ENCODE assay signal across 20 cellular contexts in the genomic region with DNA sequence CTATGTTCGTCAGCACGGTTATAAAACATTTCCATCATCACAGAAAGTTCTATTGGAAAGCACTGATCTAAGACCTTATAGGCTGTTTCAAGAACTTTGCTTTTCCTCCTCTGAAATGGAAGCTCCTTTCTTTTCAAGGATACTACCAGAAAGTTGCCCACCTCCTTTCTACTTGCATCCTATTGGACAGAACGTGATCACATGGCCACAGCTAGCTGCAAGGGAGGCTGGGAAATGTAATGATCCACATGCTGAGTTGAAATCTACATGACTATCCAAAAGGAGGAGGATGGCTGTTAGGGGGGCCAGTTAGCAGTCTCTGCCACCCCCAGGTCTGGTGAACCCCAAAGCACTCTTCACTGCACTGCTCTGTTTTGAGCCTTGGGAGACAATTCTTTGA. TPM values are rescaled to one million over a fixed set of nuclear protein-coding genes. Genes with fewer than 3 reads are reported as not detected.
DNase-seq lines count a peak whose midpoint lies in the region; ATAC-seq, FAIRE-seq and TF ChIP-seq lines count a peak whose summit lies in the region.
"Had no signal": no experiment of that assay in that cellular context is flagged by ENCODE, and none has a peak within 500 bp of the region (broad histone marks: within the 10 kb centered on the region; RNA-seq: fewer than 3 reads in every experiment).

No MANE protein-coding gene starts in this region.

- intact Hi-C loops in HepG2 (cut with micrococcal nuclease; ENCODE audit: unreplicated experiment) (no loop called here), right lobe of liver (cut with DNase I) (loop anchor here in 1 of 2 donors (10.0 kb wide), 1 partner anchor 126 kb away; no protein-coding TSS in a partner anchor)

- H3K79me2 ChIP-seq in HepG2 (ENCODE audit: insufficient read depth, low read length), result no peaks in the 10 kb centered on the region

- H3K36me3 ChIP-seq in HepG2 (replicated peaks in 1 of 2; ENCODE audit: control insufficient read depth in 1 of 2, insufficient read depth in 2 of 2, low read length in 2 of 2), result peaks cover 10 to 22% of the 10 kb centered on the region in 2 experiments; a peak in 4 of 5 replicates
- H3K36me3 ChIP-seq in right lobe of liver, result peaks cover 0 to 22% (median 4%) of the 10 kb centered on the region in 4 donors

- no peak for FAIRE-seq in HepG2 (lab: Jason Lieb, UNC)
- FAIRE-seq: D721Med, G401.6, GM12891 had no signal

- no peak overlapping the region for H3K27ac Mint-ChIP-seq in WTC11
- H3K27ac Mint-ChIP-seq: CD14-positive monocyte; CD8-positive, alpha-beta T cell; GM23338; H9 had no signal

- DNase-seq in HepG2 (ENCODE audit: low spot score), result no peak
- no peak for DNase-seq in right lobe of liver
- no peak for DNase-seq in WTC11 (ENCODE audit: low spot score)
- no peak for DNase-seq in islet precursor cell
- DNase-seq in retina, result no peak
- DNase-seq: CD8-positive, alpha-beta T cell; COR-L47; DMS153; DMS79 treated with DMSO at 0.1 percent for 48 hours; EL; H9; KBM-7 had no signal

- H3K27me3 ChIP-seq in HepG2 (ENCODE audit: control insufficient read depth in 1 of 2, insufficient read depth in 2 of 2, low read length in 2 of 2) (peaks cover under 1 to 15% of the 10 kb centered on the region in 2 experiments; a peak in 2 of 5 replicates), right lobe of liver (no peaks in the 10 kb centered on the region)

- H3K27me3 Mint-ChIP-seq in WTC11 (ENCODE audit: low read depth), result no peaks in the 10 kb centered on the region

- H3K27ac ChIP-seq in HepG2 (ENCODE audit: extremely low read length, insufficient read depth, low read length) (no peak overlapping the region), right lobe of liver (no peak overlapping the region)

- H3K4me2 ChIP-seq in HepG2 (ENCODE audit: low read depth, low read length), result no peak overlapping the region
- H3K4me2 ChIP-seq: GM23338 had no signal

- BruUV-seq in HepG2 (replicated peaks; lab: Mats Ljungman, UMichigan), result no TSS peak

- H3K4me1 Mint-ChIP-seq in WTC11, result peaks cover 8% of the 10 kb centered on the region; the same call in 1 of the 2 replicates

- ATAC-seq in HepG2, result no peak
- no peak for ATAC-seq in right lobe of liver
- no peak for ATAC-seq in WTC11
- ATAC-seq: CD8-positive, alpha-beta T cell; GM23338 had no signal

- H3K4me1 ChIP-seq in HepG2 (ENCODE audit: insufficient read depth, low read length), result no peaks in the 10 kb centered on the region
- no peaks in the 10 kb centered on the region for H3K4me1 ChIP-seq in right lobe of liver

- H3K36me3 Mint-ChIP-seq in WTC11, result peaks cover 38% of the 10 kb centered on the region

- no peak overlapping the region for H3K4me3 Mint-ChIP-seq in WTC11
- H3K4me3 Mint-ChIP-seq: CD14-positive monocyte; CD8-positive, alpha-beta T cell; GM23338; H9 had no signal

- 90% methylated on average over 3 of the region's 3 CpGs for WGBS in HepG2 (ENCODE audit: low lambda C conversion rate)
- 90% methylated on average over 3 of the region's 3 CpGs for WGBS in right lobe of liver (ENCODE audit: insufficient coverage, low coverage, low lambda C conversion rate, missing lambda C conversion rate)

- TF ChIP-seq POLR2A in HepG2 (IDR thresholded peaks at IDR 0.05; ENCODE audit: insufficient read depth in 1 of 2, low read depth in 2 of 2, low read length in 2 of 2), result no peak
- no peak for TF ChIP-seq POLR2A in right lobe of liver (IDR thresholded peaks at IDR 0.05)

- no peaks in the 10 kb centered on the region for H3K9me3 ChIP-seq in HepG2 (ENCODE audit: low read length)
- no peaks in the 10 kb centered on the region for H3K9me3 ChIP-seq in right lobe of liver

- H3K4me3 ChIP-seq in HepG2 (replicated peaks in 1 of 3; ENCODE audit: insufficient read depth in 1 of 3, low read depth in 2 of 3, low read length in 3 of 3) (no peak overlapping the region), right lobe of liver (no peak overlapping the region)
- H3K4me3 ChIP-seq: GM23338 had no signal

- POLR2A ChIA-PET in HepG2 (lab: Yijun Ruan, JAX), result no interaction called here
- POLR2A ChIA-PET in WTC11 (lab: Charles Lee), result no interaction called here

- TF ChIP-seq EP300 in HepG2 (IDR thresholded peaks at IDR 0.05; ENCODE audit: low read depth in 2 of 2, low read length in 2 of 2) (no peak), HepG2 (CRISPR knock-in tag; IDR thresholded peaks at IDR 0.05; ENCODE audit: borderline replicate concordance) (no peak)

- no peaks in the 10 kb centered on the region for H4K20me1 ChIP-seq in HepG2 (ENCODE audit: insufficient read depth, low read length)

- H3K9ac ChIP-seq in HepG2 (ENCODE audit: insufficient read depth, low read depth, low read length), result no peak overlapping the region

- in situ Hi-C loops in HepG2 (cut with HindIII; ENCODE audit: extremely low pct_ligation_motif_present, low pct_unique_long_range_greater_than_20kb), result no loop called here

- TF ChIP-seq CTCF in HepG2 (CRISPR knock-in tag; IDR thresholded peaks at IDR 0.05) (no peak), right lobe of liver (IDR thresholded peaks at IDR 0.05) (no peak), WTC11 (IDR thresholded peaks at IDR 0.05) (no peak)

- H3K9me3 Mint-ChIP-seq in WTC11, result peaks cover 19% of the 10 kb centered on the region
- H3K9me3 Mint-ChIP-seq: CD8-positive, alpha-beta T cell had no signal

- CTCF ChIA-PET in HepG2 (lab: Yijun Ruan, JAX; ENCODE audit: low intra/inter-chr PET ratio, low total read pairs) (no interaction called here), WTC11 (lab: Charles Lee) (interaction anchor here (3.7 kb wide), 1 partner anchor 142 kb away, joined by 18 read pairs; no protein-coding TSS in a partner anchor)

- no peak overlapping the region for H2AFZ ChIP-seq in HepG2 (ENCODE audit: low read length)
- H2AFZ ChIP-seq: GM23338 had no signal

- no peak for TF ChIP-seq RAD21 in HepG2 (CRISPR knock-in tag; IDR thresholded peaks at IDR 0.05)

RNA-seq across cellular contexts. Expression of a gene that starts 3.3 kb away (rescaled TPM):
- not detected in 2 replicates for total RNA-seq in HepG2 (2016; rRNA removed; fragmentation: Illumina TruSeq; extraction: Trizol)
- not detected in 2 replicates for total RNA-seq in HepG2 (2016; cell fraction: cytosol; rRNA removed; fragmentation: Illumina TruSeq; extraction: Trizol; ENCODE audit: low read depth)
- not detected in 2 replicates for total RNA-seq in HepG2 (2016; cell fraction: insoluble cytoplasmic fraction; rRNA removed; fragmentation: Illumina TruSeq; extraction: Trizol)
- not detected in 2 replicates for total RNA-seq in HepG2 (2016; cell fraction: membrane; rRNA removed; fragmentation: Illumina TruSeq; extraction: Trizol)
- total RNA-seq in HepG2 (2016; cell fraction: nucleus; rRNA removed; fragmentation: Illumina TruSeq; extraction: Trizol), result not detected in 2 replicates
- polyA plus RNA-seq in HepG2 (2011; rRNA removed), result not detected in 2 replicates
- polyA plus RNA-seq in HepG2 (2011; cell fraction: cytosol; rRNA removed), result not detected in 2 replicates
- not detected in 2 replicates for polyA plus RNA-seq in HepG2 (2011; cell fraction: nucleus; rRNA removed)
- not detected in 2 replicates for polyA plus RNA-seq in HepG2 (2012)
- polyA plus RNA-seq in HepG2 (2016; cell fraction: cytosol; fragmentation: Illumina TruSeq; extraction: Trizol; ENCODE audit: low read depth), result not detected in 2 replicates
- not detected in 2 replicates for polyA plus RNA-seq in HepG2 (2016; cell fraction: insoluble cytoplasmic fraction; fragmentation: Illumina TruSeq; extraction: Trizol; ENCODE audit: low read depth)
- not detected in 2 replicates for polyA plus RNA-seq in HepG2 (2016; cell fraction: membrane; fragmentation: Illumina TruSeq; extraction: Trizol; ENCODE audit: low read depth)
- polyA plus RNA-seq in HepG2 (2016; cell fraction: nucleus; fragmentation: Illumina TruSeq; extraction: Trizol; ENCODE audit: insufficient read depth, low read depth), result not detected in 2 replicates
- not detected in 2 replicates for polyA minus RNA-seq in HepG2 (2011; rRNA and poly(A)+ RNA removed; ENCODE audit: low replicate concordance)
- polyA minus RNA-seq in HepG2 (2011; cell fraction: cytosol; rRNA and poly(A)+ RNA removed), result not detected in 2 replicates
- not detected in 2 replicates for polyA minus RNA-seq in HepG2 (2011; cell fraction: nucleus; rRNA and poly(A)+ RNA removed)
- total RNA-seq in right lobe of liver, result not detected
- total RNA-seq in WTC11 (2021), result 0.66 to 0.80 TPM in 2 of 3 replicates, not detected in the other
- total RNA-seq: A673; CD8-positive, alpha-beta T cell; GM23338; H9; HT1080 had no signal
- polyA plus RNA-seq: BJ, CD14-positive monocyte, GM23338 had no signal

RNA-seq across cellular contexts. Expression of a gene that starts 12.1 kb away (rescaled TPM):
- not detected in 2 replicates for total RNA-seq in HepG2 (2016; rRNA removed; fragmentation: Illumina TruSeq; extraction: Trizol)
- not detected in 2 replicates for total RNA-seq in HepG2 (2016; cell fraction: cytosol; rRNA removed; fragmentation: Illumina TruSeq; extraction: Trizol; ENCODE audit: low read depth)
- total RNA-seq in HepG2 (2016; cell fraction: insoluble cytoplasmic fraction; rRNA removed; fragmentation: Illumina TruSeq; extraction: Trizol), result not detected in 2 replicates
- total RNA-seq in HepG2 (2016; cell fraction: membrane; rRNA removed; fragmentation: Illumina TruSeq; extraction: Trizol), result not detected in 2 replicates
- total RNA-seq in HepG2 (2016; cell fraction: nucleus; rRNA removed; fragmentation: Illumina TruSeq; extraction: Trizol), result not detected in 2 replicates
- polyA plus RNA-seq in HepG2 (2011; rRNA removed), result not detected in 2 replicates
- polyA plus RNA-seq in HepG2 (2011; cell fraction: cytosol; rRNA removed), result not detected in 2 replicates
- polyA plus RNA-seq in HepG2 (2011; cell fraction: nucleus; rRNA removed), result not detected in 2 replicates
- not detected in 2 replicates for polyA plus RNA-seq in HepG2 (2012)
- polyA plus RNA-seq in HepG2 (2016; cell fraction: cytosol; fragmentation: Illumina TruSeq; extraction: Trizol; ENCODE audit: low read depth), result not detected in 2 replicates
- not detected in 2 replicates for polyA plus RNA-seq in HepG2 (2016; cell fraction: insoluble cytoplasmic fraction; fragmentation: Illumina TruSeq; extraction: Trizol; ENCODE audit: low read depth)
- not detected in 2 replicates for polyA plus RNA-seq in HepG2 (2016; cell fraction: membrane; fragmentation: Illumina TruSeq; extraction: Trizol; ENCODE audit: low read depth)
- polyA plus RNA-seq in HepG2 (2016; cell fraction: nucleus; fragmentation: Illumina TruSeq; extraction: Trizol; ENCODE audit: insufficient read depth, low read depth), result not detected in 2 replicates
- not detected in 2 replicates for polyA minus RNA-seq in HepG2 (2011; rRNA and poly(A)+ RNA removed; ENCODE audit: low replicate concordance)
- polyA minus RNA-seq in HepG2 (2011; cell fraction: cytosol; rRNA and poly(A)+ RNA removed), result not detected in 2 replicates
- polyA minus RNA-seq in HepG2 (2011; cell fraction: nucleus; rRNA and poly(A)+ RNA removed), result not detected in 2 replicates
- not detected for total RNA-seq in right lobe of liver
- 0.15 to 0.21 TPM (median 0.18 TPM) in 3 replicates for total RNA-seq in WTC11 (2021)
- total RNA-seq: A673; CD8-positive, alpha-beta T cell; GM23338; HT1080 had no signal
- polyA plus RNA-seq: BJ, CD14-positive monocyte had no signal

RNA-seq across cellular contexts. Expression of a gene that starts 14.6 kb away (rescaled TPM):
- total RNA-seq in HepG2 (2016; rRNA removed; fragmentation: Illumina TruSeq; extraction: Trizol), result 45.9 and 71.8 TPM in 2 replicates
- total RNA-seq in HepG2 (2016; cell fraction: cytosol; rRNA removed; fragmentation: Illumina TruSeq; extraction: Trizol; ENCODE audit: low read depth), result 12.3 and 14.4 TPM in 2 replicates
- total RNA-seq in HepG2 (2016; cell fraction: insoluble cytoplasmic fraction; rRNA removed; fragmentation: Illumina TruSeq; extraction: Trizol), result 38.9 and 75.5 TPM in 2 replicates
- total RNA-seq in HepG2 (2016; cell fraction: membrane; rRNA removed; fragmentation: Illumina TruSeq; extraction: Trizol), result 27.5 and 28.2 TPM in 2 replicates
- 63.3 and 78.0 TPM in 2 replicates for total RNA-seq in HepG2 (2016; cell fraction: nucleus; rRNA removed; fragmentation: Illumina TruSeq; extraction: Trizol)
- polyA plus RNA-seq in HepG2 (2011; rRNA removed), result 61.8 and 68.8 TPM in 2 replicates
- 21.9 and 29.1 TPM in 2 replicates for polyA plus RNA-seq in HepG2 (2011; cell fraction: cytosol; rRNA removed)
- polyA plus RNA-seq in HepG2 (2011; cell fraction: nucleus; rRNA removed), result 392 and 449 TPM in 2 replicates
- polyA plus RNA-seq in HepG2 (2012), result 45.5 and 49.9 TPM in 2 replicates
- 9.2 and 9.4 TPM in 2 replicates for polyA plus RNA-seq in HepG2 (2016; cell fraction: cytosol; fragmentation: Illumina TruSeq; extraction: Trizol; ENCODE audit: low read depth)
- polyA plus RNA-seq in HepG2 (2016; cell fraction: insoluble cytoplasmic fraction; fragmentation: Illumina TruSeq; extraction: Trizol; ENCODE audit: low read depth), result 31.3 and 38.2 TPM in 2 replicates
- 17.7 and 19.1 TPM in 2 replicates for polyA plus RNA-seq in HepG2 (2016; cell fraction: membrane; fragmentation: Illumina TruSeq; extraction: Trizol; ENCODE audit: low read depth)
- polyA plus RNA-seq in HepG2 (2016; cell fraction: nucleus; fragmentation: Illumina TruSeq; extraction: Trizol; ENCODE audit: insufficient read depth, low read depth), result 189 and 203 TPM in 2 replicates
- 37.3 and 128 TPM in 2 replicates for polyA minus RNA-seq in HepG2 (2011; rRNA and poly(A)+ RNA removed; ENCODE audit: low replicate concordance)
- 32.2 and 37.4 TPM in 2 replicates for polyA minus RNA-seq in HepG2 (2011; cell fraction: cytosol; rRNA and poly(A)+ RNA removed)
- 56.0 and 56.3 TPM in 2 replicates for polyA minus RNA-seq in HepG2 (2011; cell fraction: nucleus; rRNA and poly(A)+ RNA removed)
- 10 to 100 TPM; 21.5 to 36.1 (median 25.9) TPM for total RNA-seq in right lobe of liver
- total RNA-seq in WTC11 (2021), result 65.6 to 74.1 TPM (median 69.9 TPM) in 3 replicates

RNA-seq across cellular contexts. Expression of a gene that starts 20.7 kb away (rescaled TPM):
- total RNA-seq in HepG2 (2016; rRNA removed; fragmentation: Illumina TruSeq; extraction: Trizol) (15.9 and 18.0 TPM in 2 replicates), right lobe of liver (10 to 100 TPM in 4 of 6 experiments, 1 to 10 TPM in 2; 3.6 to 21.1 (median 17.3) TPM), WTC11 (2021) (46.2 to 49.7 TPM (median 49.2 TPM) in 3 replicates)
- 1.5 and 3.1 TPM in 2 replicates for total RNA-seq in HepG2 (2016; cell fraction: cytosol; rRNA removed; fragmentation: Illumina TruSeq; extraction: Trizol; ENCODE audit: low read depth)
- total RNA-seq in HepG2 (2016; cell fraction: insoluble cytoplasmic fraction; rRNA removed; fragmentation: Illumina TruSeq; extraction: Trizol), result 14.1 and 17.5 TPM in 2 replicates
- 4.5 and 5.7 TPM in 2 replicates for total RNA-seq in HepG2 (2016; cell fraction: membrane; rRNA removed; fragmentation: Illumina TruSeq; extraction: Trizol)
- total RNA-seq in HepG2 (2016; cell fraction: nucleus; rRNA removed; fragmentation: Illumina TruSeq; extraction: Trizol), result 27.0 and 30.2 TPM in 2 replicates
- 49.3 and 58.3 TPM in 2 replicates for polyA plus RNA-seq in HepG2 (2011; rRNA removed)
- 19.9 and 20.1 TPM in 2 replicates for polyA plus RNA-seq in HepG2 (2011; cell fraction: cytosol; rRNA removed)
- 258 and 287 TPM in 2 replicates for polyA plus RNA-seq in HepG2 (2011; cell fraction: nucleus; rRNA removed)
- polyA plus RNA-seq in HepG2 (2012), result 29.0 and 51.4 TPM in 2 replicates
- polyA plus RNA-seq in HepG2 (2016; cell fraction: cytosol; fragmentation: Illumina TruSeq; extraction: Trizol; ENCODE audit: low read depth), result 2.6 and 3.1 TPM in 2 replicates
- polyA plus RNA-seq in HepG2 (2016; cell fraction: insoluble cytoplasmic fraction; fragmentation: Illumina TruSeq; extraction: Trizol; ENCODE audit: low read depth), result 25.8 and 31.0 TPM in 2 replicates
- polyA plus RNA-seq in HepG2 (2016; cell fraction: membrane; fragmentation: Illumina TruSeq; extraction: Trizol; ENCODE audit: low read depth), result 4.9 and 6.0 TPM in 2 replicates
- 114 and 125 TPM in 2 replicates for polyA plus RNA-seq in HepG2 (2016; cell fraction: nucleus; fragmentation: Illumina TruSeq; extraction: Trizol; ENCODE audit: insufficient read depth, low read depth)
- 25.0 and 30.0 TPM in 2 replicates for polyA minus RNA-seq in HepG2 (2011; rRNA and poly(A)+ RNA removed; ENCODE audit: low replicate concordance)
- 4.9 and 8.5 TPM in 2 replicates for polyA minus RNA-seq in HepG2 (2011; cell fraction: cytosol; rRNA and poly(A)+ RNA removed)
- polyA minus RNA-seq in HepG2 (2011; cell fraction: nucleus; rRNA and poly(A)+ RNA removed), result 61.3 and 64.4 TPM in 2 replicates

RNA-seq across cellular contexts. Expression of a gene that starts 44.4 kb away (rescaled TPM):
- total RNA-seq in HepG2 (2016; rRNA removed; fragmentation: Illumina TruSeq; extraction: Trizol), result 7.0 and 16.7 TPM in 2 replicates
- total RNA-seq in HepG2 (2016; cell fraction: cytosol; rRNA removed; fragmentation: Illumina TruSeq; extraction: Trizol; ENCODE audit: low read depth), result 5.8 and 8.2 TPM in 2 replicates
- 6.0 and 18.2 TPM in 2 replicates for total RNA-seq in HepG2 (2016; cell fraction: insoluble cytoplasmic fraction; rRNA removed; fragmentation: Illumina TruSeq; extraction: Trizol)
- 8.1 and 9.1 TPM in 2 replicates for total RNA-seq in HepG2 (2016; cell fraction: membrane; rRNA removed; fragmentation: Illumina TruSeq; extraction: Trizol)
- total RNA-seq in HepG2 (2016; cell fraction: nucleus; rRNA removed; fragmentation: Illumina TruSeq; extraction: Trizol), result 18.1 and 22.9 TPM in 2 replicates
- 20.2 and 25.0 TPM in 2 replicates for polyA plus RNA-seq in HepG2 (2011; rRNA removed)
- polyA plus RNA-seq in HepG2 (2011; cell fraction: cytosol; rRNA removed), result 18.2 and 20.9 TPM in 2 replicates
- 49.4 and 65.3 TPM in 2 replicates for polyA plus RNA-seq in HepG2 (2011; cell fraction: nucleus; rRNA removed)
- polyA plus RNA-seq in HepG2 (2012), result 21.2 TPM in 2 replicates
- 1.3 and 1.5 TPM in 2 replicates for polyA plus RNA-seq in HepG2 (2016; cell fraction: cytosol; fragmentation: Illumina TruSeq; extraction: Trizol; ENCODE audit: low read depth)
- 6.6 and 7.2 TPM in 2 replicates for polyA plus RNA-seq in HepG2 (2016; cell fraction: insoluble cytoplasmic fraction; fragmentation: Illumina TruSeq; extraction: Trizol; ENCODE audit: low read depth)
- 3.5 and 3.7 TPM in 2 replicates for polyA plus RNA-seq in HepG2 (2016; cell fraction: membrane; fragmentation: Illumina TruSeq; extraction: Trizol; ENCODE audit: low read depth)
- polyA plus RNA-seq in HepG2 (2016; cell fraction: nucleus; fragmentation: Illumina TruSeq; extraction: Trizol; ENCODE audit: insufficient read depth, low read depth), result 37.9 and 40.3 TPM in 2 replicates
- 53.5 and 64.7 TPM in 2 replicates for polyA minus RNA-seq in HepG2 (2011; rRNA and poly(A)+ RNA removed; ENCODE audit: low replicate concordance)
- 28.8 and 29.1 TPM in 2 replicates for polyA minus RNA-seq in HepG2 (2011; cell fraction: cytosol; rRNA and poly(A)+ RNA removed)
- polyA minus RNA-seq in HepG2 (2011; cell fraction: nucleus; rRNA and poly(A)+ RNA removed), result 25.2 and 31.7 TPM in 2 replicates
- total RNA-seq in right lobe of liver, result 1 to 10 TPM; 3.2 to 9.9 (median 5.0) TPM
- total RNA-seq in WTC11 (2021), result 195 to 230 TPM (median 203 TPM) in 3 replicates
